Comparison of ENCODE assay signal across 9 cellular contexts in the genomic region with DNA sequence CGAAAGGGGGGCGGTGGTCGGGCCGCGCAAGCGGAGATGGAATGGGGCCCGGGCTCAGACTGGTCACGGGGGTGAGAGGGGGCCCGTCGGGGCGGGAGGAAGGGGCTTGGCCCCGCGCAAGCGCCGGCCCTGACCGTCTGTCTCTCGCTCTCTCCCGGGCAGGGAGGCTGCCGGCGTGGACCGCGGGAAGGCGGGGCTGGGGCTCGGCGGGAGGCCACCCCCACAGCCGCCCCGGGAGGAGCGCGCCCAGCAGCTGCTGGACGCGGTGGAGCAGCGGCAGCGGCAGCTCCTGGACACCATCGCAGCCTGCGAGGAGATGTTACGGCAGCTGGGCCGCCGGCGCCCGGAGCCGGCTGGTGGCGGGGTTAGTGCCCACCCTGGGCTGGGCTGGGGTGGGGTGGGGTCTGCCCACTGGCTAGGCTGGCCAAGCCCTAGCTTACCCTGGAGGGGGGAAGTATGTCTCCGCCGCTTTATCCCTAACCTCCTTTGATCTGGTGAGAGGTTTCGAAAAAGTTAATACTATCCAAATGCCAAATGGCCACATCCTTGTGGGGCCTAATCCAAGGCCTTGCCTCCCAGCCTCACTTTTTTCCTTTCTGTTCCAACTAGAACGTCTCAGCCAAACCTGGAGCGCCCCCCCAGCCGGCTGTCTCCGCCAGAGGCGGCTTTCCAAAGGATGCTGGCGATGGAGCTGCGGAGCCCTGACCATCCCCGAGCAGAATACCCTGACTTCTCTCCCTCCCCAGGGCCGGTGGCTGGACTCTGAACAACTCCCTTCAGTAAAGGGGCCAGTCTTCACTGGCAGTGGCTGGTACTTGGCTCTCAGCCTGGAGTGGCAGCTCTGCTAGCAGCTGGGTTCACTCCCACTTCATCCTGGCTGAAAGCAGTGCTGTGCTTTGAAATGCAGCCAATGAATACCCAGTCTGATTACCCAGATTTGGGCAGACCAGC. TPM values are rescaled to one million over a fixed set of nuclear protein-coding genes. Genes with fewer than 3 reads are reported as not detected.
DNase-seq lines count a peak whose midpoint lies in the region; ATAC-seq and TF ChIP-seq lines count a peak whose summit lies in the region.
"Had no signal": no experiment of that assay in that cellular context is flagged by ENCODE, and none has a peak within 500 bp of the region (broad histone marks: within the 10 kb centered on the region; RNA-seq: fewer than 3 reads in every experiment).

No MANE protein-coding gene starts in this region.

- peak overlapping the region; percentile 99 for H3K9ac ChIP-seq in NT2/D1 (ENCODE audit: insufficient read length, low read depth)

- ATAC-seq in GM19452 (IDR thresholded peaks at IDR 0.05; ENCODE audit: unreplicated experiment) (peak; percentile 28), HG03460 (IDR thresholded peaks at IDR 0.05; ENCODE audit: unreplicated experiment) (peak; percentile 30), omental fat pad (ENCODE audit: low FRiP score) (peak; percentile 89)

- H3K9me3 ChIP-seq in NT2/D1 (ENCODE audit: insufficient read depth, low read length) = no peaks in the 10 kb centered on the region
- no peaks in the 10 kb centered on the region for H3K9me3 ChIP-seq in cardiac muscle cell (ENCODE audit: low read depth)

- H3K36me3 ChIP-seq in NT2/D1 (ENCODE audit: insufficient read depth, insufficient read length, low read length) (peaks cover 74% of the 10 kb centered on the region), cardiac muscle cell (peaks cover 18% of the 10 kb centered on the region)

- H3K4me3 ChIP-seq in NT2/D1 (ENCODE audit: insufficient read length, low read depth) (peak overlapping the region; percentile 97), cardiac muscle cell (peak overlapping the region; percentile 56)

- peak; percentile 92 for DNase-seq in DMS53 (lab: John Stamatoyannopoulos, UW)
- no peak for DNase-seq in NT2/D1 (ENCODE audit: low read depth, low spot score)
- DNase-seq in amniotic epithelial cell (ENCODE audit: low read depth) = peak; percentile 71
- peak; percentile 87 to 90 for DNase-seq in cardiac muscle cell (ENCODE audit: low read depth in 1 of 2, low spot score in 1 of 2)
- DNase-seq in omental fat pad (ENCODE audit: low spot score) = peak; percentile 41
- DNase-seq in activated effector memory CD4-positive, alpha-beta T cell treated with Interleukin-2 at 50 U/mL for 16 hours = no peak

- no peaks in the 10 kb centered on the region for H3K27me3 ChIP-seq in NT2/D1 (ENCODE audit: insufficient read depth, insufficient read length)
- H3K27me3 ChIP-seq in cardiac muscle cell = no peaks in the 10 kb centered on the region

- TF ChIP-seq CTCF in cardiac muscle cell (IDR thresholded peaks at IDR 0.05; ENCODE audit: low read depth, low read length) = peak; percentile 7
- TF ChIP-seq CTCF in omental fat pad (IDR thresholded peaks at IDR 0.05) = no peak

- H3K4me1 ChIP-seq in NT2/D1 (ENCODE audit: insufficient read depth, insufficient read length) = peaks cover 10% of the 10 kb centered on the region
- H3K4me1 ChIP-seq in cardiac muscle cell (ENCODE audit: low read depth) = peaks cover 5% of the 10 kb centered on the region

- H3K27ac ChIP-seq in cardiac muscle cell = peak overlapping the region; percentile 90

RNA-seq across cellular contexts. Expression of a gene that starts 0.6 kb away (rescaled TPM):
- total RNA-seq in cardiac muscle cell = 9.7 and 17.2 TPM in 2 replicates
- polyA plus RNA-seq in cardiac muscle cell = 20.0 and 22.2 TPM in 2 replicates
- total RNA-seq in omental fat pad = 10 to 100 TPM; 14.7 to 28.6 (median 16.0) TPM

RNA-seq across cellular contexts. Expression of a gene that starts 1.1 kb away (rescaled TPM):
- total RNA-seq in cardiac muscle cell = 104 and 130 TPM in 2 replicates
- 105 and 174 TPM in 2 replicates for polyA plus RNA-seq in cardiac muscle cell
- 10 to 100 TPM; 53.6 to 86.9 (median 71.2) TPM for total RNA-seq in omental fat pad

RNA-seq across cellular contexts. Expression of a gene that starts 15.0 kb away (rescaled TPM):
- total RNA-seq in cardiac muscle cell (1.3 and 5.4 TPM in 2 replicates), omental fat pad (1 to 10 TPM in 2 of 4 donors, under 1 TPM in 2; 0.79 to 1.4 (median 1.1) TPM)
- 1.7 and 4.1 TPM in 2 replicates for polyA plus RNA-seq in cardiac muscle cell

RNA-seq across cellular contexts. Expression of a gene that starts 43.7 kb away (rescaled TPM):
- 0.14 TPM in 1 of 2 replicates, not detected in the other for total RNA-seq in cardiac muscle cell
- polyA plus RNA-seq in cardiac muscle cell = 0.38 TPM in 1 of 2 replicates, not detected in the other
- under 1 TPM in 1 of 4 donors, not detected in 3; 0.12 TPM for total RNA-seq in omental fat pad
- total RNA-seq: pulmonary artery endothelial cell had no signal

RNA-seq across cellular contexts. Expression of a gene that starts 50.7 kb away (rescaled TPM):
- total RNA-seq in cardiac muscle cell (1.5 and 1.6 TPM in 2 replicates), omental fat pad (1 to 10 TPM; 6.0 to 9.0 (median 7.2) TPM)
- polyA plus RNA-seq in cardiac muscle cell = 5.7 and 9.3 TPM in 2 replicates

Comparison
In these comparisons a context has a peak if more than half of its experiments do, and no peak if none do; other contexts are left out.
1. DNase-seq: peak in DMS53 (single experiment), amniotic epithelial cell (single experiment), cardiac muscle cell (2 of 2) and omental fat pad (single experiment); none in NT2/D1 (single experiment) and activated effector memory CD4-positive, alpha-beta T cell treated with Interleukin-2 at 50 U/mL for 16 hours (single experiment).
2. ATAC-seq: peak in every context shown above with its lines; median percentile 89 in omental fat pad; 30 in HG03460; 28 in GM19452.